Comparison of ENCODE assay signal across 8 cellular contexts in genomic region chr17:411416-412120, GRCh38. TPM values are rescaled to one million over a fixed set of nuclear protein-coding genes. Genes with fewer than 3 reads are reported as not detected.
DNase-seq lines count a peak whose midpoint lies in the region; ATAC-seq and TF ChIP-seq lines count a peak whose summit lies in the region.

No MANE protein-coding gene starts in this region.

- H3K36me3 ChIP-seq in BLaER1 treated with 17β-estradiol and CSF1 and Interleukin-3, amounts not matched to agents 10 nM and 100 nM = peaks cover 0 to 10% (median 0%) of the 10 kb centered on the region in 11 experiments; a peak in 1 of 22 replicates
- H3K36me3 ChIP-seq in HUES48 (ENCODE audit: control insufficient read depth, insufficient read depth, low read length) = peaks cover 6% of the 10 kb centered on the region; the same call in 1 of the 2 replicates
- H3K36me3 ChIP-seq in mesodermal cell (ENCODE audit: control insufficient read depth, insufficient read depth, low read length) = peaks cover 16% of the 10 kb centered on the region

- WGBS in mesodermal cell (ENCODE audit: insufficient coverage in 2 of 2), 2 experiments = 89% methylated on average over 10 to 13 of the region's 13 CpGs

- ATAC-seq in HG03159 (IDR thresholded peaks at IDR 0.05; ENCODE audit: unreplicated experiment) = no peak
- no peak for ATAC-seq in HG02870 (IDR thresholded peaks at IDR 0.05; ENCODE audit: unreplicated experiment)

- in situ Hi-C loops in astrocyte of the cerebellum (cut with HindIII; ENCODE audit: low sequenced_read_pairs) = no loop called here

- peaks cover 36 to 61% (median 53%) of the 10 kb centered on the region in 10 experiments for H3K4me1 ChIP-seq in BLaER1 treated with 17β-estradiol and CSF1 and Interleukin-3, amounts not matched to agents 10 nM and 100 nM
- H3K4me1 ChIP-seq in HUES48 (ENCODE audit: control insufficient read depth, insufficient read depth, low read length) (peaks cover 4% of the 10 kb centered on the region; the same call in 1 of the 2 replicates), mesodermal cell (ENCODE audit: control insufficient read depth, insufficient read depth, low read length, poor library complexity, severe bottlenecking) (no peaks in the 10 kb centered on the region)

- no peak overlapping the region for H3K27ac ChIP-seq in BLaER1 treated with 17β-estradiol and CSF1 and Interleukin-3, amounts not matched to agents 10 nM and 100 nM
- no peak overlapping the region for H3K27ac ChIP-seq in HUES48 (ENCODE audit: low read depth, low read length)
- no peak overlapping the region for H3K27ac ChIP-seq in mesodermal cell (ENCODE audit: low read depth, low read length, severe bottlenecking)

- H3K9ac ChIP-seq in BLaER1 treated with 17β-estradiol and CSF1 and Interleukin-3, amounts not matched to agents 10 nM and 100 nM = peak overlapping the region in 2 of 11 experiments; percentile 79 to 84; a peak in 3 of 22 replicates
- no peak overlapping the region for H3K9ac ChIP-seq in HUES48 (ENCODE audit: low read depth, low read length)

- peak overlapping the region in 1 of 10 experiments; percentile 81; a peak in 1 of 20 replicates for H3K4me3 ChIP-seq in BLaER1 treated with 17β-estradiol and CSF1 and Interleukin-3, amounts not matched to agents 10 nM and 100 nM
- H3K4me3 ChIP-seq in HUES48 (ENCODE audit: low read depth, low read length) = peak overlapping the region; percentile 69; the same call in 1 of the 2 replicates
- peak overlapping the region; percentile 75 for H3K4me3 ChIP-seq in astrocyte of the cerebellum (ENCODE audit: low read depth, low read length)
- H3K4me3 ChIP-seq in mesodermal cell (ENCODE audit: extremely low read depth, insufficient read depth, low read length, poor library complexity, severe bottlenecking) = peak overlapping the region; percentile 94

- H3K9me3 ChIP-seq in BLaER1 treated with 17β-estradiol and CSF1 and Interleukin-3, amounts not matched to agents 10 nM and 100 nM (replicated peaks in 1 of 11) = no peaks in the 10 kb centered on the region
- H3K9me3 ChIP-seq in HUES48 (ENCODE audit: control insufficient read depth, insufficient read depth, low read length) (no peaks in the 10 kb centered on the region), mesodermal cell (ENCODE audit: control insufficient read depth, low read length) (no peaks in the 10 kb centered on the region)

- peaks cover 28 to 41% (median 35%) of the 10 kb centered on the region in 11 experiments for H3K27me3 ChIP-seq in BLaER1 treated with 17β-estradiol and CSF1 and Interleukin-3, amounts not matched to agents 10 nM and 100 nM
- H3K27me3 ChIP-seq in HUES48 (ENCODE audit: control insufficient read depth, insufficient read depth, low read length) = no peaks in the 10 kb centered on the region

- H4K20me1 ChIP-seq in BLaER1 treated with 17β-estradiol and CSF1 and Interleukin-3, amounts not matched to agents 10 nM and 100 nM = no peaks in the 10 kb centered on the region

- peak overlapping the region in 7 of 11 experiments; percentile 90 to 99 (median 97); a peak in 13 of 22 replicates for H3K4me2 ChIP-seq in BLaER1 treated with 17β-estradiol and CSF1 and Interleukin-3, amounts not matched to agents 10 nM and 100 nM

- no peak for DNase-seq in astrocyte of the cerebellum (ENCODE audit: low read depth)
- DNase-seq in ureter (ENCODE audit: low spot score) = no peak
- DNase-seq in NCI-H1105 treated with DMSO at 0.1 percent for 48 hours (lab: John Stamatoyannopoulos, UW) = no peak

- no peak for TF ChIP-seq CTCF in astrocyte of the cerebellum (IDR thresholded peaks at IDR 0.05; ENCODE audit: low read depth, low read length, missing control alignments)

RNA-seq across cellular contexts. Expression of gene RFLNB, which starts 34.2 kb away (rescaled TPM):
- polyA plus RNA-seq in mesodermal cell (2013, experiment 1 of 2) = 13.5 TPM
- polyA plus RNA-seq in mesodermal cell (2013, experiment 2 of 2) = 9.7 TPM
- total RNA-seq in ureter = 13.2 TPM

RNA-seq across cellular contexts. Expression of gene RPH3AL, which starts 59.0 kb away (rescaled TPM):
- 6.6 TPM for polyA plus RNA-seq in mesodermal cell (2013, experiment 1 of 2)
- polyA plus RNA-seq in mesodermal cell (2013, experiment 2 of 2) = 5.0 TPM
- total RNA-seq in ureter = 45.6 TPM
